In the genomic region with DNA sequence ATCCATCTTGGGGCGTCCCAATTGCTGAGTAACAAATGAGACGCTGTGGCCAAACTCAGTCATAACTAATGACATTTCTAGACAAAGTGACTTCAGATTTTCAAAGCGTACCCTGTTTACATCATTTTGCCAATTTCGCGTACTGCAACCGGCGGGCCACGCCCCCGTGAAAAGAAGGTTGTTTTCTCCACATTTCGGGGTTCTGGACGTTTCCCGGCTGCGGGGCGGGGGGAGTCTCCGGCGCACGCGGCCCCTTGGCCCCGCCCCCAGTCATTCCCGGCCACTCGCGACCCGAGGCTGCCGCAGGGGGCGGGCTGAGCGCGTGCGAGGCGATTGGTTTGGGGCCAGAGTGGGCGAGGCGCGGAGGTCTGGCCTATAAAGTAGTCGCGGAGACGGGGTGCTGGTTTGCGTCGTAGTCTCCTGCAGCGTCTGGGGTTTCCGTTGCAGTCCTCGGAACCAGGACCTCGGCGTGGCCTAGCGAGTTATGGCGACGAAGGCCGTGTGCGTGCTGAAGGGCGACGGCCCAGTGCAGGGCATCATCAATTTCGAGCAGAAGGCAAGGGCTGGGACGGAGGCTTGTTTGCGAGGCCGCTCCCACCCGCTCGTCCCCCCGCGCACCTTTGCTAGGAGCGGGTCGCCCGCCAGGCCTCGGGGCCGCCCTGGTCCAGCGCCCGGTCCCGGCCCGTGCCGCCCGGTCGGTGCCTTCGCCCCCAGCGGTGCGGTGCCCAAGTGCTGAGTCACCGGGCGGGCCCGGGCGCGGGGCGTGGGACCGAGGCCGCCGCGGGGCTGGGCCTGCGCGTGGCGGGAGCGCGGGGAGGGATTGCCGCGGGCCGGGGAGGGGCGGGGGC, we compare ENCODE assay signal across 8 cellular contexts. TPM values are rescaled to one million over a fixed set of nuclear protein-coding genes. Genes with fewer than 3 reads are reported as not detected.
DNase-seq lines count a peak whose midpoint lies in the region; ATAC-seq and TF ChIP-seq lines count a peak whose summit lies in the region.

Gene SOD1, plus strand, starts transcription at position 408 of the 848 bp plus-strand sequence. Its CDS starts 77 bp downstream, at position 485.

- H3K56ac ChIP-seq in IMR-90 (ENCODE audit: extremely low read depth, insufficient read depth, low read length): peak within 1 kb of the TSS; percentile 43; the same call in 1 of the 2 replicates

- peak within 1 kb of the TSS; percentile 97 for H3K14ac ChIP-seq in IMR-90 (replicated peaks; ENCODE audit: low read depth, low read length)

- TF ChIP-seq RAD21 in IMR-90 (IDR thresholded peaks at IDR 0.05; ENCODE audit: low read length): no peak

- peak within 1 kb of the TSS; percentile 86 for H2AK5ac ChIP-seq in IMR-90 (ENCODE audit: low read depth, low read length)

- H4K20me1 ChIP-seq in IMR-90 (ENCODE audit: insufficient read depth, low read length) (peaks cover 26% of the 10 kb centered on the region; the same call in 1 of the 2 replicates), OCI-LY7 (ENCODE audit: insufficient read depth, low read length) (peaks cover 27% of the 10 kb centered on the region)

- H3K4me3 ChIP-seq in IMR-90 (ENCODE audit: insufficient read depth, low read depth, low read length) (peak within 1 kb of the TSS; percentile 87), OCI-LY7 (ENCODE audit: low read depth, low read length, poor library complexity, severe bottlenecking) (peak within 1 kb of the TSS; percentile 89)

- H3K23ac ChIP-seq in IMR-90 (ENCODE audit: low read depth, low read length): peak within 1 kb of the TSS; percentile 92

- peaks cover 44% of the 10 kb centered on the region for H3K79me2 ChIP-seq in OCI-LY7 (ENCODE audit: insufficient read depth, low read depth, low read length)

- no peaks in the 10 kb centered on the region; the same call in 1 of the 2 replicates for H3K9me1 ChIP-seq in IMR-90 (ENCODE audit: insufficient read depth, low read length)

- peaks cover 10% of the 10 kb centered on the region for H3K36me3 ChIP-seq in IMR-90 (ENCODE audit: control insufficient read depth, insufficient read depth, low read length)
- peaks cover 33% of the 10 kb centered on the region for H3K36me3 ChIP-seq in OCI-LY7 (ENCODE audit: insufficient read depth, low read length)

- TF ChIP-seq POLR2A in IMR-90 (IDR thresholded peaks at IDR 0.05; ENCODE audit: low read depth, low read length): peak; percentile 98

- intact Hi-C loops in IMR-90 (cut with micrococcal nuclease) (no loop called here), OCI-LY7 (cut with micrococcal nuclease; ENCODE audit: unreplicated experiment) (loop anchor here (1.0 to 2.0 kb wide), 2 partner anchors 73 to 114 kb away; partner anchors contain the start of gene SCAF4)

- BruUV-seq in IMR-90 (replicated peaks; lab: Mats Ljungman, UMichigan) (no TSS peak), OCI-LY7 (replicated peaks; lab: Mats Ljungman, UMichigan) (no TSS peak)

- DNase-seq in DMS114 treated with DMSO at 0.1 percent for 48 hours (lab: John Stamatoyannopoulos, UW; ENCODE audit: unreplicated experiment) (peak; percentile 82), IMR-90 (peak; percentile 89), OCI-LY7 (ENCODE audit: low spot score) (peak; percentile 96), activated T-cell treated with anti-CD3 and anti-CD28 coated beads for 1 hour (ENCODE audit: low read depth) (peak; percentile 95), epidermal melanocyte (ENCODE audit: insufficient read length, low spot score) (peak; percentile 95), middle frontal gyrus (ENCODE audit: extremely low spot score, low spot score) (peak; percentile 94)
- DNase-seq in stimulated activated CD8-positive, alpha-beta memory T cell treated with anti-CD3 and anti-CD28 coated beads, Interleukin-2, amount 100 ng/mL, for 1 hour (ENCODE audit: low read depth in 2 of 2): peak; percentile 92

- 0 out of 2 replicates have a peak within 1 kb of the TSS, but pooled peaks have one; percentile 27 for H2BK20ac ChIP-seq in IMR-90 (ENCODE audit: low read depth, low read length)

- in situ Hi-C loops in IMR-90 (cut with MboI; ENCODE audit: low sequenced_read_pairs): no loop called here

- H3K27me3 ChIP-seq in IMR-90 (ENCODE audit: control insufficient read depth, insufficient read depth, low read length): no peaks in the 10 kb centered on the region

- H2AK9ac ChIP-seq in IMR-90 (replicated peaks; ENCODE audit: low read depth, low read length, poor library complexity): peak within 1 kb of the TSS; percentile 95

- peak within 1 kb of the TSS; percentile 91 for H3K4me2 ChIP-seq in IMR-90 (ENCODE audit: low read depth, low read length)
- H3K4me2 ChIP-seq in OCI-LY7 (ENCODE audit: low read length): peak within 1 kb of the TSS; percentile 94

- no peaks in the 10 kb centered on the region for H3K9me3 ChIP-seq in IMR-90 (ENCODE audit: control insufficient read depth, insufficient read depth, low read length)
- no peaks in the 10 kb centered on the region; the same call in 1 of the 2 replicates for H3K9me3 ChIP-seq in OCI-LY7 (ENCODE audit: low read length)

- H4K8ac ChIP-seq in IMR-90 (ENCODE audit: low read depth in 2 of 2, low read length in 2 of 2): peak within 1 kb of the TSS; percentile 21 to 88; a peak in 3 of 4 replicates

- POLR2A ChIA-PET in IMR-90 (lab: Charles Lee; ENCODE audit: unreplicated experiment) (no interaction called here), OCI-LY7 (lab: Charles Lee) (interaction anchor here (0.8 to 1.2 kb wide), 2 partner anchors 9 to 98 kb away, joined by 3 to 4 read pairs; no protein-coding TSS in a partner anchor)

- no peaks in the 10 kb centered on the region for H3K9me2 ChIP-seq in OCI-LY7 (ENCODE audit: insufficient read depth, low read length)

- H3K4ac ChIP-seq in IMR-90 (ENCODE audit: low read depth, low read length): peak within 1 kb of the TSS; percentile 97

- dilution Hi-C loops in IMR-90 (cut with HindIII; ENCODE audit: low sequenced_read_pairs, unreplicated experiment): no loop called here

- H2AFZ ChIP-seq in IMR-90 (replicated peaks; ENCODE audit: low read length, poor library complexity) (peak within 1 kb of the TSS; percentile 97), OCI-LY7 (ENCODE audit: low read length) (peak within 1 kb of the TSS; percentile 80)

- no peaks in the 10 kb centered on the region for H3K4me1 ChIP-seq in IMR-90 (ENCODE audit: control insufficient read depth, insufficient read depth, low read length)
- H3K4me1 ChIP-seq in OCI-LY7 (ENCODE audit: insufficient read depth, low read length, poor library complexity, severe bottlenecking): peaks cover 42% of the 10 kb centered on the region

- CTCF ChIA-PET in IMR-90 (lab: Yijun Ruan, JAX): no interaction called here
- CTCF ChIA-PET in OCI-LY7 (lab: Charles Lee; ENCODE audit: unreplicated experiment): no interaction called here

- peak within 1 kb of the TSS; percentile 79; the same call in 1 of the 2 replicates for H4K5ac ChIP-seq in IMR-90 (ENCODE audit: low read depth, low read length)

- H2BK120ac ChIP-seq in IMR-90 (ENCODE audit: low read depth, low read length): peak within 1 kb of the TSS; percentile 44; the same call in 1 of the 2 replicates

- ATAC-seq in GM21529 (IDR thresholded peaks at IDR 0.05; ENCODE audit: unreplicated experiment) (peak; percentile 91), IMR-90 (ENCODE audit: low read depth) (peak; percentile 96)

- peak within 1 kb of the TSS; percentile 59 for H4K91ac ChIP-seq in IMR-90 (ENCODE audit: insufficient read depth, low read depth, low read length)

- H3K9ac ChIP-seq in IMR-90 (ENCODE audit: low read depth, low read length): peak within 1 kb of the TSS; percentile 95

- peak within 1 kb of the TSS; percentile 94 for H3K27ac ChIP-seq in IMR-90 (ENCODE audit: insufficient read depth, low read length)
- H3K27ac ChIP-seq in OCI-LY7 (ENCODE audit: low read depth, low read length, poor library complexity, severe bottlenecking): peak within 1 kb of the TSS; percentile 31

- TF ChIP-seq CTCF in IMR-90 (conservative IDR thresholded peaks at IDR 0.05; ENCODE audit: low read depth, low read length): no peak
- TF ChIP-seq CTCF in OCI-LY7 (conservative IDR thresholded peaks at IDR 0.05; ENCODE audit: low read length): no peak

- H3K18ac ChIP-seq in IMR-90 (ENCODE audit: low read depth, low read length): peak within 1 kb of the TSS; percentile 81

- 1% methylated on average over 52 of the region's 91 CpGs; no CpG with 5 or more reads in 1 of the 2 experiments for WGBS in IMR-90 (ENCODE audit: extremely low coverage in 2 of 2, insufficient read length in 1 of 2), 2 experiments

- H3K79me1 ChIP-seq in IMR-90 (ENCODE audit: low read depth in 1 of 2, low read length in 2 of 2): peaks cover 6 to 35% of the 10 kb centered on the region in 2 experiments; a peak in 3 of 4 replicates

- peak within 1 kb of the TSS; percentile 83 for H2BK5ac ChIP-seq in IMR-90 (ENCODE audit: low read depth, low read length, poor library complexity, severe bottlenecking)

- 0 out of 3 replicates have a peak within 1 kb of the TSS, but pooled peaks have one; percentile 16 for H2BK15ac ChIP-seq in IMR-90 (ENCODE audit: low read depth, low read length)

TF ChIP-seq in IMR-90, 13 proteins besides CTCF, POLR2A, EP300 and RAD21 (continues in another document):
- peak; percentile 55 for TF ChIP-seq BHLHE40 (IDR thresholded peaks at IDR 0.05; ENCODE audit: low read depth, low read length)
- TF ChIP-seq MXI1 (IDR thresholded peaks at IDR 0.05; ENCODE audit: borderline replicate concordance, low read depth, low read length): peak; percentile 72; the same call in 1 of the 2 replicates
- TF ChIP-seq CEBPB (IDR thresholded peaks at IDR 0.05; ENCODE audit: low read depth, low read length): no peak
- TF ChIP-seq FOS (IDR thresholded peaks at IDR 0.05; ENCODE audit: low read depth, low read length): no peak
- no peak for TF ChIP-seq RCOR1 (IDR thresholded peaks at IDR 0.05; ENCODE audit: insufficient replicate concordance, low read length)
- TF ChIP-seq MAZ (IDR thresholded peaks at IDR 0.05; ENCODE audit: borderline replicate concordance, low read depth, low read length): peak; percentile 73
- TF ChIP-seq, protein P1, sequence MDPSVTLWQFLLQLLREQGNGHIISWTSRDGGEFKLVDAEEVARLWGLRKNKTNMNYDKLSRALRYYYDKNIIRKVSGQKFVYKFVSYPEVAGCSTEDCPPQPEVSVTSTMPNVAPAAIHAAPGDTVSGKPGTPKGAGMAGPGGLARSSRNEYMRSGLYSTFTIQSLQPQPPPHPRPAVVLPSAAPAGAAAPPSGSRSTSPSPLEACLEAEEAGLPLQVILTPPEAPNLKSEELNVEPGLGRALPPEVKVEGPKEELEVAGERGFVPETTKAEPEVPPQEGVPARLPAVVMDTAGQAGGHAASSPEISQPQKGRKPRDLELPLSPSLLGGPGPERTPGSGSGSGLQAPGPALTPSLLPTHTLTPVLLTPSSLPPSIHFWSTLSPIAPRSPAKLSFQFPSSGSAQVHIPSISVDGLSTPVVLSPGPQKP (IDR thresholded peaks at IDR 0.05; ENCODE audit: borderline replicate concordance, low read depth, low read length): no peak

RNA-seq across cellular contexts. Expression of gene SOD1, which starts in this region (rescaled TPM):
- 312 and 470 TPM in 2 replicates for total RNA-seq in IMR-90 (2012; rRNA removed)
- 357 and 392 TPM in 2 replicates for polyA plus RNA-seq in IMR-90 (2012; rRNA removed)
- polyA plus RNA-seq in IMR-90 (2012; cell fraction: cytosol; rRNA removed): 243 and 279 TPM in 2 replicates
- polyA plus RNA-seq in IMR-90 (2012; cell fraction: nucleus; rRNA removed; ENCODE audit: low replicate concordance): 60.6 and 158 TPM in 2 replicates
- 229 and 316 TPM in 2 replicates for total RNA-seq in OCI-LY7 (2014; rRNA removed; shearing (Covaris generic))
- total RNA-seq in OCI-LY7 (2022): 307 and 315 TPM in 2 replicates

Comparison
In these comparisons a context has a peak if more than half of its experiments do, and no peak if none do; other contexts are left out.
1. Peak in every context shown above with its lines: DNase-seq, ATAC-seq, H3K4me3 ChIP-seq and H3K27ac ChIP-seq.